In the genomic region with DNA sequence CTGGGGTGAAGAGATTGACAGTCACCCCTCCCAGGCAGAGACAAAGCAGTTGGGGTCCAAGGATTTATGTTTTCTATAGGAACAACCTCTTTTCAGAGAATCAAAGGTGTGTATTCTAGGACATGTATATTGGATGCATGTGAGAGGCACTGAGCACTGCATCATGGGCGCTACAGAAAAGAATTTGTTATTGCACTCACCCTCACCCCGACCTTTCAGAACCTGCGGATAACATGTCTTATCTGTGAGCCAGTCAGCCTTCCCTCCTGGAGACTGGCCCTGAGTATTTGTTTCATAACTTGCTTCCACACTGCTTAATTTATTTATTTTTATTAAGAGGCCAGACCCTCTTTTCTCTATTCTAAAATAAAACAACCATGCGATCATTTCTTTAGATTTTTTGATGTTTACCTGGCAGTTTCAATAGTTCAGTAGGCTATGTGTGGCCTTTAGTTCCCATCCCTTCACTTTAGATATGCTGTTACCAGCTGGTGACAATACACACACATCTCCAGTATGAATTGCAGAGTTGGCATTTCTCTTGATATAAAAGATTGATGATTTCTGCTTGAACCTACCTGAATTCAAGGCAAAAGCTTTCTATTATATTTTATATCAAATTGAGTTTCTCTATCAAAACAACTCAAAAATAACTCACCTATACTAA, we compare ENCODE assay signal across 1 cellular context.
TF ChIP-seq lines count a peak whose summit lies in the region.

No MANE protein-coding gene starts in this region.

TF ChIP-seq in IMR-90, 13 proteins besides CTCF, POLR2A, EP300 and RAD21:
- TF ChIP-seq, protein P1, sequence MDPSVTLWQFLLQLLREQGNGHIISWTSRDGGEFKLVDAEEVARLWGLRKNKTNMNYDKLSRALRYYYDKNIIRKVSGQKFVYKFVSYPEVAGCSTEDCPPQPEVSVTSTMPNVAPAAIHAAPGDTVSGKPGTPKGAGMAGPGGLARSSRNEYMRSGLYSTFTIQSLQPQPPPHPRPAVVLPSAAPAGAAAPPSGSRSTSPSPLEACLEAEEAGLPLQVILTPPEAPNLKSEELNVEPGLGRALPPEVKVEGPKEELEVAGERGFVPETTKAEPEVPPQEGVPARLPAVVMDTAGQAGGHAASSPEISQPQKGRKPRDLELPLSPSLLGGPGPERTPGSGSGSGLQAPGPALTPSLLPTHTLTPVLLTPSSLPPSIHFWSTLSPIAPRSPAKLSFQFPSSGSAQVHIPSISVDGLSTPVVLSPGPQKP (IDR thresholded peaks at IDR 0.05; ENCODE audit: borderline replicate concordance, low read depth, low read length): no peak
- TF ChIP-seq MXI1 (IDR thresholded peaks at IDR 0.05; ENCODE audit: borderline replicate concordance, low read depth, low read length) (no peak), SMC3 (IDR thresholded peaks at IDR 0.05; ENCODE audit: low read depth, low read length) (no peak), MAFK (IDR thresholded peaks at IDR 0.05; ENCODE audit: low read depth, low read length) (0 out of 2 replicates have a peak, but pooled peaks have one; percentile 18)
